Comparison of ENCODE assay signal across 7 cellular contexts in genomic region chr17:46265972-46266655, GRCh38. TPM values are rescaled to one million over a fixed set of nuclear protein-coding genes. Genes with fewer than 3 reads are reported as not detected.
A peak's percentile ranks its signal among the peaks of the same experiment; 100 is the strongest.
DNase-seq lines count a peak whose midpoint lies in the region; ATAC-seq and TF ChIP-seq lines count a peak whose summit lies in the region.
"Not testable (repeated sequence)": the region's sequence is repeated elsewhere in the genome, so short reads cannot be mapped to it uniquely, and the experiment has no call there.

No MANE protein-coding gene starts in this region.

- ATAC-seq in HG03378 (IDR thresholded peaks at IDR 0.05; ENCODE audit: unreplicated experiment) (peak; percentile 8), T-cell (replicated peaks in 1 of 4) (peak in 1 of 4 experiments; percentile 10)

- not testable (repeated sequence) for H3K9me3 Mint-ChIP-seq in T-cell

- peaks cover 29 to 38% (median 33%) of the 10 kb centered on the region in 3 donors for H3K4me1 Mint-ChIP-seq in T-cell

- H3K36me3 Mint-ChIP-seq in T-cell: not testable (repeated sequence)

- peak overlapping the region; percentile 89 for H3K27ac ChIP-seq in rectal smooth muscle tissue (ENCODE audit: low read depth, low read length)

- POLR2A ChIA-PET in T-cell (lab: Charles Lee): not testable (repeated sequence)

- peak overlapping the region; percentile 93 to 96 for H3K27ac Mint-ChIP-seq in T-cell

- not testable (repeated sequence) for H3K36me3 ChIP-seq in rectal smooth muscle tissue (ENCODE audit: control insufficient read depth, insufficient read depth, low read length)

- peak; percentile 20 for DNase-seq in GM03348 (ENCODE audit: low spot score)
- peak in 6 of 34 experiments; percentile 4 to 26 (median 12) for DNase-seq in T-cell
- peak; percentile 2 for DNase-seq in astrocyte of the spinal cord (ENCODE audit: low read depth, low spot score)
- DNase-seq in fibroblast of pulmonary artery (ENCODE audit: low read depth): peak; percentile 66
- not testable (repeated sequence) for DNase-seq in lower leg skin (ENCODE audit: low spot score in 2 of 2)

- TF ChIP-seq POLR2A in lower leg skin (IDR thresholded peaks at IDR 0.05): not testable (repeated sequence)

- intact Hi-C loops in lower leg skin (cut with DNase I; ENCODE audit: low total_unique reads): not testable (repeated sequence)

- not testable (repeated sequence) for TF ChIP-seq CTCF in astrocyte of the spinal cord (IDR thresholded peaks at IDR 0.05; ENCODE audit: low read depth, low read length); fibroblast of pulmonary artery (IDR thresholded peaks at IDR 0.05; ENCODE audit: low read length, missing control alignments); lower leg skin (IDR thresholded peaks at IDR 0.05)

- WGBS in lower leg skin, 2 donors: 25 to 26% methylated on average over 24 of the region's 24 CpGs

- H3K4me3 ChIP-seq in astrocyte of the spinal cord (ENCODE audit: low read depth, low read length) (peak overlapping the region; percentile 25), fibroblast of pulmonary artery (replicated peaks; ENCODE audit: low read depth, low read length) (peak overlapping the region; percentile 38), lower leg skin (ENCODE audit: low read depth, poor library complexity, severe bottlenecking) (peak overlapping the region; percentile 29), rectal smooth muscle tissue (ENCODE audit: low read length) (peak overlapping the region; percentile 75)

- not testable (repeated sequence) for H3K27me3 ChIP-seq in rectal smooth muscle tissue (ENCODE audit: control insufficient read depth, insufficient read depth, low read length)

- CTCF ChIA-PET in T-cell (lab: Charles Lee): interaction anchor here in 1 of 2 donors (0.6 to 0.7 kb wide), 3 partner anchors 53 to 949 kb away, joined by 3 to 7 read pairs (median 3); no protein-coding TSS in a partner anchor

- peak overlapping the region; percentile 54 for H3K9ac ChIP-seq in rectal smooth muscle tissue (ENCODE audit: low read length)

- not testable (repeated sequence) for H3K4me1 ChIP-seq in rectal smooth muscle tissue (ENCODE audit: control insufficient read depth, insufficient read depth, low read length)

- in situ Hi-C loops in astrocyte of the spinal cord (cut with HindIII; ENCODE audit: low sequenced_read_pairs): not testable (repeated sequence)

- not testable (repeated sequence) for H3K27me3 Mint-ChIP-seq in T-cell

- H3K4me3 Mint-ChIP-seq in T-cell: peak overlapping the region; percentile 81 to 90 (median 83)

RNA-seq across cellular contexts. Expression of gene LRRC37A, which starts 28.8 kb away (rescaled TPM):
- total RNA-seq in T-cell (10 to 100 TPM in 1 of 5 donors, 1 to 10 TPM in 4; 1.9 to 26.9 (median 4.5) TPM), lower leg skin (10 to 100 TPM in 1 of 4 donors, 1 to 10 TPM in 3; 1.1 to 11.0 (median 2.2) TPM)

Comparison
In these comparisons a context has a peak if more than half of its experiments do, and no peak if none do; other contexts are left out.
1. H3K4me3 ChIP-seq: peak in every context shown above with its lines; median percentile 75 in rectal smooth muscle tissue; 38 in fibroblast of pulmonary artery; 29 in lower leg skin; 25 in astrocyte of the spinal cord.